1 cellular context compared by ENCODE assay signal in genomic region chr4:42296196-42296595, GRCh38.
TF ChIP-seq lines count a peak whose summit lies in the region.

No MANE protein-coding gene starts in this region.

TF ChIP-seq in K562, 482 proteins besides CTCF, POLR2A, EP300 and RAD21 (continued from another document):
- TF ChIP-seq CLOCK (CRISPR knock-in tag; IDR thresholded peaks at IDR 0.05; ENCODE audit: borderline replicate concordance) = no peak
- no peak for TF ChIP-seq ZKSCAN1 (IDR thresholded peaks at IDR 0.05; ENCODE audit: low read depth, low read length)
- no peak for TF ChIP-seq ZNF77 (CRISPR knock-in tag; IDR thresholded peaks at IDR 0.05)
